In the genomic region with DNA sequence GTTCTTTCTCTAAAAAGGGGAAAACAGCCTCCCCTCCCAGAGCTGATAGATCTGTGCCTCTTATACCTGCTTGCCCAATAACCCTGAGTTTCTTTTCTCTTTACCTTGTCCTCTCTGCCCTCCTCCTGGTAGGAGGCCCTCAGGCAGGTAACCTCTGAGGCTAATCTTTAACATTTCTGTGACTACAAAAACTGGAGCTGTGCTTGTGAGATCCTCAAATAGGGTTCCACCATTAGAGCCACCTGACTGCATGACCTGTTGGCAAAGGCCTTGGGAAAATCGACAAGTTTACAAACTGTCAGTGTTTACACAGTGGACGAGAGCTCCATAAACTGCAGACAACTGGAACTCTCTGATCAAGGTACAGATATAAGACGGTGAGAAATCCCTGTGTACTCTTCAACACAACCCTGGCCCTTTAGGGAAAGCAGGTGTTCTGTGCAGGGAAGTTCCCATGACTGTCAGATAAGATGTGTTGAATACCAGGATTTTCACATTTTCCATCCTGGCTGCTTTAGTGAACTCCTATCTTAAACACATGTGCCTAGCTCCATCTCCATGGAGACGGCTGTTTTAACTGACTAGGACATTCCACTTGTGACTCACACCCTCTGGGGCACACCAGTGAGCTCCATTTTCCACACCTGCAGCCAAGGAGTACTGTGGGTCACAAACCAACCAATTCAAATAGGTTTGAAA, we compare ENCODE assay signal across 8 cellular contexts.
A peak's percentile ranks its signal among the peaks of the same experiment; 100 is the strongest.
DNase-seq lines count a peak whose midpoint lies in the region; ATAC-seq lines count a peak whose summit lies in the region.

No MANE protein-coding gene starts in this region.

- no peaks in the 10 kb centered on the region for H3K9me3 Mint-ChIP-seq in stimulated activated naive CD8-positive, alpha-beta T cell treated with anti-CD3 and anti-CD28 coated beads, Interleukin-15, amount 100 ng/mL, for 72 hours

- no peak overlapping the region for H3K4me3 Mint-ChIP-seq in stimulated activated naive CD8-positive, alpha-beta T cell treated with anti-CD3 and anti-CD28 coated beads, Interleukin-15, amount 100 ng/mL, for 72 hours

- peak overlapping the region; percentile 68 for H3K27ac ChIP-seq in angular gyrus (ENCODE audit: low read depth, low read length)

- H3K27ac Mint-ChIP-seq in stimulated activated naive CD8-positive, alpha-beta T cell treated with anti-CD3 and anti-CD28 coated beads, Interleukin-15, amount 100 ng/mL, for 72 hours, result peak overlapping the region; percentile 29 to 52

- peaks cover 42% of the 10 kb centered on the region for H3K4me1 Mint-ChIP-seq in stimulated activated naive CD8-positive, alpha-beta T cell treated with anti-CD3 and anti-CD28 coated beads, Interleukin-15, amount 100 ng/mL, for 72 hours

- peak; percentile 12 for DNase-seq in stimulated activated CD4-positive, alpha-beta T cell treated with anti-CD3 and anti-CD28 coated beads, Interleukin-12 subunit alpha, Interleukin-12 subunit beta, amount 100 ng/mL, for 4 hours
- DNase-seq in stimulated activated CD4-positive, alpha-beta T cell treated with anti-CD3 and anti-CD28 coated beads, Interleukin-4, amount 100 ng/mL, for 1 hour, result no peak
- DNase-seq in kidney glomerular epithelial cell (lab: John Stamatoyannopoulos, UW) (peak; percentile 41), iPS-NIHi11 (ENCODE audit: low spot score) (no peak), OCI-M1 (lab: John Stamatoyannopoulos, UW) (no peak)
- no peak for DNase-seq in stimulated activated naive CD8-positive, alpha-beta T cell treated with anti-CD3 and anti-CD28 coated beads, Interleukin-15, amount 100 ng/mL, for 72 hours

- no peaks in the 10 kb centered on the region for H3K27me3 Mint-ChIP-seq in stimulated activated naive CD8-positive, alpha-beta T cell treated with anti-CD3 and anti-CD28 coated beads, Interleukin-15, amount 100 ng/mL, for 72 hours

- ATAC-seq in stimulated activated naive CD8-positive, alpha-beta T cell treated with anti-CD3 and anti-CD28 coated beads, Interleukin-15, amount 100 ng/mL, for 72 hours, result peak; percentile 44
- no peak for ATAC-seq in GM18861 (IDR thresholded peaks at IDR 0.05; ENCODE audit: unreplicated experiment)

Comparison
In these comparisons a context has a peak if more than half of its experiments do, and no peak if none do; other contexts are left out.
1. DNase-seq: peak in stimulated activated CD4-positive, alpha-beta T cell treated with anti-CD3 and anti-CD28 coated beads, Interleukin-12 subunit alpha, Interleukin-12 subunit beta, amount 100 ng/mL, for 4 hours (single experiment) and kidney glomerular epithelial cell (single experiment); none in stimulated activated CD4-positive, alpha-beta T cell treated with anti-CD3 and anti-CD28 coated beads, Interleukin-4, amount 100 ng/mL, for 1 hour (single experiment), stimulated activated naive CD8-positive, alpha-beta T cell treated with anti-CD3 and anti-CD28 coated beads, Interleukin-15, amount 100 ng/mL, for 72 hours (0 of 2), iPS-NIHi11 (single experiment) and OCI-M1 (single experiment).